In genomic region chr16:68993885-68994284, GRCh38 we compare ENCODE assay signal across 1 cellular context.
TF ChIP-seq lines count a peak whose summit lies in the region.

No MANE protein-coding gene starts in this region.

TF ChIP-seq in HepG2, 621 proteins besides CTCF, POLR2A, EP300 and RAD21 (continued from another document and continues in another):
- no peak for TF ChIP-seq PAF1 (CRISPR knock-in tag; IDR thresholded peaks at IDR 0.05)
- TF ChIP-seq, protein P1, sequence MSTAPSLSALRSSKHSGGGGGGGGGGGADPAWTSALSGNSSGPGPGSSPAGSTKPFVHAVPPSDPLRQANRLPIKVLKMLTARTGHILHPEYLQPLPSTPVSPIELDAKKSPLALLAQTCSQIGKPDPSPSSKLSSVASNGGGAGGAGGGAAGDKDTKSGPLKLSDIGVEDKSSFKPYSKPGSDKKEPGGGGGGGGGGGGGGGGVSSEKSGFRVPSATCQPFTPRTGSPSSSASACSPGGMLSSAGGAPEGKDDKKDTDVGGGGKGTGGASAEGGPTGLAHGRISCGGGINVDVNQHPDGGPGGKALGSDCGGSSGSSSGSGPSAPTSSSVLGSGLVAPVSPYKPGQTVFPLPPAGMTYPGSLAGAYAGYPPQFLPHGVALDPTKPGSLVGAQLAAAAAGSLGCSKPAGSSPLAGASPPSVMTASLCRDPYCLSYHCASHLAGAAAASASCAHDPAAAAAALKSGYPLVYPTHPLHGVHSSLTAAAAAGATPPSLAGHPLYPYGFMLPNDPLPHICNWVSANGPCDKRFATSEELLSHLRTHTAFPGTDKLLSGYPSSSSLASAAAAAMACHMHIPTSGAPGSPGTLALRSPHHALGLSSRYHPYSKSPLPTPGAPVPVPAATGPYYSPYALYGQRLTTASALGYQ (CRISPR knock-in tag; IDR thresholded peaks at IDR 0.05): peak; percentile 35; the same call in 1 of the 2 replicates
- no peak for TF ChIP-seq DBP (CRISPR knock-in tag; IDR thresholded peaks at IDR 0.05; ENCODE audit: not compliant biosample characterization)
- 0 out of 2 replicates have a peak, but pooled peaks have one; percentile 47 for TF ChIP-seq ZNF792 (CRISPR knock-in tag; IDR thresholded peaks at IDR 0.05)
- peak; percentile 31; the same call in 1 of the 2 replicates for TF ChIP-seq ATF1 (CRISPR knock-in tag; IDR thresholded peaks at IDR 0.05)
- TF ChIP-seq RBM22 (optimal IDR thresholded peaks at IDR 0.05; ENCODE audit: low read length): no peak
- TF ChIP-seq PTBP1 (IDR thresholded peaks at IDR 0.05; ENCODE audit: low read depth, low read length, poor library complexity, severe bottlenecking): no peak
- no peak for TF ChIP-seq ZNF180 (CRISPR knock-in tag; IDR thresholded peaks at IDR 0.05; ENCODE audit: borderline replicate concordance, low read depth)
- TF ChIP-seq CENPT (CRISPR knock-in tag; IDR thresholded peaks at IDR 0.05; ENCODE audit: low read depth): no peak
- TF ChIP-seq ZNF205 (CRISPR knock-in tag; IDR thresholded peaks at IDR 0.05): no peak
- TF ChIP-seq GFI1 (CRISPR knock-in tag; IDR thresholded peaks at IDR 0.05; ENCODE audit: borderline replicate concordance): peak; percentile 55; the same call in 1 of the 2 replicates
- TF ChIP-seq SOX5 (CRISPR knock-in tag; IDR thresholded peaks at IDR 0.05; ENCODE audit: borderline replicate concordance): peak; percentile 67; the same call in 1 of the 2 replicates
- 0 out of 2 replicates have a peak, but pooled peaks have one; percentile 43 for TF ChIP-seq ZNF331 (CRISPR knock-in tag; IDR thresholded peaks at IDR 0.05)
- TF ChIP-seq ZNF513 (CRISPR knock-in tag; conservative IDR thresholded peaks at IDR 0.05): no peak
- TF ChIP-seq MAFG (CRISPR knock-in tag; IDR thresholded peaks at IDR 0.05): no peak
- no peak for TF ChIP-seq PITX1 (CRISPR knock-in tag; IDR thresholded peaks at IDR 0.05)
- no peak for TF ChIP-seq ZNF256 (CRISPR knock-in tag; conservative IDR thresholded peaks at IDR 0.05)
- peak; percentile 75; the same call in 1 of the 2 replicates for TF ChIP-seq HOMEZ (CRISPR knock-in tag; IDR thresholded peaks at IDR 0.05; ENCODE audit: low read depth)
- TF ChIP-seq SMARCE1 (IDR thresholded peaks at IDR 0.05; ENCODE audit: borderline replicate concordance): no peak
- TF ChIP-seq ERF (CRISPR knock-in tag; IDR thresholded peaks at IDR 0.05): no peak
- TF ChIP-seq RCOR2 (CRISPR knock-in tag; IDR thresholded peaks at IDR 0.05): no peak
- TF ChIP-seq THAP11 (CRISPR knock-in tag; IDR thresholded peaks at IDR 0.05): no peak
- TF ChIP-seq ZNF317 (CRISPR knock-in tag; IDR thresholded peaks at IDR 0.05): no peak
- TF ChIP-seq, protein P2, sequence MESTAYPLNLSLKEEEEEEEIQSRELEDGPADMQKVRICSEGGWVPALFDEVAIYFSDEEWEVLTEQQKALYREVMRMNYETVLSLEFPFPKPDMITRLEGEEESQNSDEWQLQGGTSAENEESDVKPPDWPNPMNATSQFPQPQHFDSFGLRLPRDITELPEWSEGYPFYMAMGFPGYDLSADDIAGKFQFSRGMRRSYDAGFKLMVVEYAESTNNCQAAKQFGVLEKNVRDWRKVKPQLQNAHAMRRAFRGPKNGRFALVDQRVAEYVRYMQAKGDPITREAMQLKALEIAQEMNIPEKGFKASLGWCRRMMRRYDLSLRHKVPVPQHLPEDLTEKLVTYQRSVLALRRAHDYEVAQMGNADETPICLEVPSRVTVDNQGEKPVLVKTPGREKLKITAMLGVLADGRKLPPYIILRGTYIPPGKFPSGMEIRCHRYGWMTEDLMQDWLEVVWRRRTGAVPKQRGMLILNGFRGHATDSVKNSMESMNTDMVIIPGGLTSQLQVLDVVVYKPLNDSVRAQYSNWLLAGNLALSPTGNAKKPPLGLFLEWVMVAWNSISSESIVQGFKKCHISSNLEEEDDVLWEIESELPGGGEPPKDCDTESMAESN (CRISPR knock-in tag; conservative IDR thresholded peaks at IDR 0.05): no peak
- no peak for TF ChIP-seq SMARCC2 (IDR thresholded peaks at IDR 0.05)
- no peak for TF ChIP-seq CENPX (CRISPR knock-in tag; IDR thresholded peaks at IDR 0.05)
- no peak for TF ChIP-seq ZNF564 (CRISPR knock-in tag; IDR thresholded peaks at IDR 0.05)
- TF ChIP-seq FOSL1 (CRISPR knock-in tag; IDR thresholded peaks at IDR 0.05; ENCODE audit: borderline replicate concordance): peak; percentile 29; the same call in 1 of the 2 replicates
- TF ChIP-seq SOX13 (IDR thresholded peaks at IDR 0.05): no peak
- TF ChIP-seq SOX13 (CRISPR knock-in tag; conservative IDR thresholded peaks at IDR 0.05 in 1 of 2, IDR thresholded peaks at IDR 0.05 in 1 of 2): peak in 1 of 2 experiments; percentile 49; a peak in 1 of 4 replicates
- 0 out of 2 replicates have a peak, but pooled peaks have one; percentile 39 for TF ChIP-seq ZSCAN29 (CRISPR knock-in tag; conservative IDR thresholded peaks at IDR 0.05)
- no peak for TF ChIP-seq PHB2 (IDR thresholded peaks at IDR 0.05; ENCODE audit: partially characterized antibody)
- no peak for TF ChIP-seq KAT8 (CRISPR knock-in tag; IDR thresholded peaks at IDR 0.05)
- TF ChIP-seq RBFOX2 (IDR thresholded peaks at IDR 0.05; ENCODE audit: low read depth, low read length): no peak
- no peak for TF ChIP-seq ZNF446 (CRISPR knock-in tag; IDR thresholded peaks at IDR 0.05)
- TF ChIP-seq, protein P3, sequence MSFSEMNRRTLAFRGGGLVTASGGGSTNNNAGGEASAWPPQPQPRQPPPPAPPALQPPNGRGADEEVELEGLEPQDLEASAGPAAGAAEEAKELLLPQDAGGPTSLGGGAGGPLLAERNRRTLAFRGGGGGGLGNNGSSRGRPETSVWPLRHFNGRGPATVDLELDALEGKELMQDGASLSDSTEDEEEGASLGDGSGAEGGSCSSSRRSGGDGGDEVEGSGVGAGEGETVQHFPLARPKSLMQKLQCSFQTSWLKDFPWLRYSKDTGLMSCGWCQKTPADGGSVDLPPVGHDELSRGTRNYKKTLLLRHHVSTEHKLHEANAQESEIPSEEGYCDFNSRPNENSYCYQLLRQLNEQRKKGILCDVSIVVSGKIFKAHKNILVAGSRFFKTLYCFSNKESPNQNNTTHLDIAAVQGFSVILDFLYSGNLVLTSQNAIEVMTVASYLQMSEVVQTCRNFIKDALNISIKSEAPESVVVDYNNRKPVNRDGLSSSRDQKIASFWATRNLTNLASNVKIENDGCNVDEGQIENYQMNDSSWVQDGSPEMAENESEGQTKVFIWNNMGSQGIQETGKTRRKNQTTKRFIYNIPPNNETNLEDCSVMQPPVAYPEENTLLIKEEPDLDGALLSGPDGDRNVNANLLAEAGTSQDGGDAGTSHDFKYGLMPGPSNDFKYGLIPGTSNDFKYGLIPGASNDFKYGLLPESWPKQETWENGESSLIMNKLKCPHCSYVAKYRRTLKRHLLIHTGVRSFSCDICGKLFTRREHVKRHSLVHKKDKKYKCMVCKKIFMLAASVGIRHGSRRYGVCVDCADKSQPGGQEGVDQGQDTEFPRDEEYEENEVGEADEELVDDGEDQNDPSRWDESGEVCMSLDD (CRISPR knock-in tag; IDR thresholded peaks at IDR 0.05; ENCODE audit: borderline replicate concordance): no peak
- TF ChIP-seq KLF16 (CRISPR knock-in tag; IDR thresholded peaks at IDR 0.05): no peak
- TF ChIP-seq, protein P4, sequence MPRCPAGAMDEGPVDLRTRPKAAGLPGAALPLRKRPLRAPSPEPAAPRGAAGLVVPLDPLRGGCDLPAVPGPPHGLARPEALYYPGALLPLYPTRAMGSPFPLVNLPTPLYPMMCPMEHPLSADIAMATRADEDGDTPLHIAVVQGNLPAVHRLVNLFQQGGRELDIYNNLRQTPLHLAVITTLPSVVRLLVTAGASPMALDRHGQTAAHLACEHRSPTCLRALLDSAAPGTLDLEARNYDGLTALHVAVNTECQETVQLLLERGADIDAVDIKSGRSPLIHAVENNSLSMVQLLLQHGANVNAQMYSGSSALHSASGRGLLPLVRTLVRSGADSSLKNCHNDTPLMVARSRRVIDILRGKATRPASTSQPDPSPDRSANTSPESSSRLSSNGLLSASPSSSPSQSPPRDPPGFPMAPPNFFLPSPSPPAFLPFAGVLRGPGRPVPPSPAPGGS (CRISPR knock-in tag; IDR thresholded peaks at IDR 0.05): no peak
- TF ChIP-seq ZBTB1 (CRISPR knock-in tag; IDR thresholded peaks at IDR 0.05; ENCODE audit: borderline replicate concordance): no peak
- TF ChIP-seq ZNF335 (CRISPR knock-in tag; IDR thresholded peaks at IDR 0.05): no peak
- TF ChIP-seq ZNF44 (CRISPR knock-in tag; IDR thresholded peaks at IDR 0.05): no peak
- no peak for TF ChIP-seq ZNF619 (CRISPR knock-in tag; IDR thresholded peaks at IDR 0.05)
- TF ChIP-seq, protein P5, sequence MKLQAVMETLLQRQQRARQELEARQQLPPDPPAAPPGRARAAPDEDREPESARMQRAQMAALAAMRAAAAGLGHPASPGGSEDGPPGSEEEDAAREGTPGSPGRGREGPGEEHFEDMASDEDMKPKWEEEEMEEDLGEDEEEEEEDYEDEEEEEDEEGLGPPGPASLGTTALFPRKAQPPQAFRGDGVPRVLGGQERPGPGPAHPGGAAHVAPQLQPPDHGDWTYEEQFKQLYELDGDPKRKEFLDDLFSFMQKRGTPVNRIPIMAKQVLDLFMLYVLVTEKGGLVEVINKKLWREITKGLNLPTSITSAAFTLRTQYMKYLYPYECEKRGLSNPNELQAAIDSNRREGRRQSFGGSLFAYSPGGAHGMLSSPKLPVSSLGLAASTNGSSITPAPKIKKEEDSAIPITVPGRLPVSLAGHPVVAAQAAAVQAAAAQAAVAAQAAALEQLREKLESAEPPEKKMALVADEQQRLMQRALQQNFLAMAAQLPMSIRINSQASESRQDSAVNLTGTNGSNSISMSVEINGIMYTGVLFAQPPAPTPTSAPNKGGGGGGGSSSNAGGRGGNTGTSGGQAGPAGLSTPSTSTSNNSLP (IDR thresholded peaks at IDR 0.05; ENCODE audit: low read depth, low read length): peak; percentile 93
- no peak for TF ChIP-seq ZNF18 (CRISPR knock-in tag; IDR thresholded peaks at IDR 0.05; ENCODE audit: insufficient replicate concordance)
- no peak for TF ChIP-seq FOXO1 (CRISPR knock-in tag; IDR thresholded peaks at IDR 0.05)
- TF ChIP-seq, protein P6, sequence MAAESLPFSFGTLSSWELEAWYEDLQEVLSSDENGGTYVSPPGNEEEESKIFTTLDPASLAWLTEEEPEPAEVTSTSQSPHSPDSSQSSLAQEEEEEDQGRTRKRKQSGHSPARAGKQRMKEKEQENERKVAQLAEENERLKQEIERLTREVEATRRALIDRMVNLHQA (CRISPR knock-in tag; IDR thresholded peaks at IDR 0.05): no peak
- no peak for TF ChIP-seq RNF219 (CRISPR knock-in tag; IDR thresholded peaks at IDR 0.05)
- no peak for TF ChIP-seq ZNF383 (CRISPR knock-in tag; IDR thresholded peaks at IDR 0.05; ENCODE audit: borderline replicate concordance)
- no peak for TF ChIP-seq SAFB2 (CRISPR knock-in tag; IDR thresholded peaks at IDR 0.05; ENCODE audit: borderline replicate concordance, low read depth)
- TF ChIP-seq ZNF709 (CRISPR knock-in tag; IDR thresholded peaks at IDR 0.05): no peak
- no peak for TF ChIP-seq HIVEP1 (CRISPR knock-in tag; IDR thresholded peaks at IDR 0.05)
- TF ChIP-seq ZNF101 (CRISPR knock-in tag; IDR thresholded peaks at IDR 0.05; ENCODE audit: borderline replicate concordance, low read depth): no peak
